Comparison of ENCODE assay signal across 10 cellular contexts in genomic region chr1:32988665-32989064, GRCh38. TPM values are rescaled to one million over a fixed set of nuclear protein-coding genes. Genes with fewer than 3 reads are reported as not detected.
A peak's percentile ranks its signal among the peaks of the same experiment; 100 is the strongest.
DNase-seq lines count a peak whose midpoint lies in the region; ATAC-seq, FAIRE-seq and TF ChIP-seq lines count a peak whose summit lies in the region.
"Had no signal": no experiment of that assay in that cellular context is flagged by ENCODE, and none has a peak within 500 bp of the region (broad histone marks: within the 10 kb centered on the region; RNA-seq: fewer than 3 reads in every experiment).

No MANE protein-coding gene starts in this region.

- DNase-seq in A549 (ENCODE audit: low read depth in 1 of 2, low spot score in 1 of 2): no peak
- DNase-seq in Karpas-422: no peak
- peak; percentile 90 for DNase-seq in choroid plexus epithelial cell (ENCODE audit: low read depth)
- DNase-seq in mesothelial cell of epicardium (ENCODE audit: low spot score in 2 of 2, unreplicated experiment in 2 of 2): no peak
- DNase-seq in NOMO-1 treated with dmso at 0.1 percent for 144 hours (lab: John Stamatoyannopoulos, UW; ENCODE audit: unreplicated experiment): no peak
- DNase-seq in islet precursor cell: no peak
- DNase-seq: NCI-H524 treated with DMSO at 0.1 percent for 48 hours had no signal

- POLR2A ChIA-PET in A549 (lab: Yijun Ruan, JAX): interaction anchor here (2.3 kb wide), 1 partner anchor 24 kb away, joined by 11 read pairs; the partner anchor contains the start of gene RNF19B

- no peaks in the 10 kb centered on the region for H3K36me3 Mint-ChIP-seq in mesothelial cell of epicardium
- H3K36me3 Mint-ChIP-seq: type B pancreatic cell had no signal

- H4K20me1 ChIP-seq in Karpas-422 (ENCODE audit: insufficient read depth, low read depth, low read length): no peaks in the 10 kb centered on the region

- TF ChIP-seq EP300 in A549 (IDR thresholded peaks at IDR 0.05): no peak

- no peak for TF ChIP-seq RAD21 in A549 (conservative IDR thresholded peaks at IDR 0.05 in 1 of 2, IDR thresholded peaks at IDR 0.05 in 1 of 2)

- no peaks in the 10 kb centered on the region for H3K9me3 Mint-ChIP-seq in mesothelial cell of epicardium
- H3K9me3 Mint-ChIP-seq: type B pancreatic cell had no signal

- H3K4me1 Mint-ChIP-seq in mesothelial cell of epicardium: peaks cover 28% of the 10 kb centered on the region

- H3K4me3 ChIP-seq in A549 (no peak overlapping the region), Karpas-422 (ENCODE audit: low read length) (no peak overlapping the region), choroid plexus epithelial cell (ENCODE audit: low read depth, low read length) (no peak overlapping the region)

- no peaks in the 10 kb centered on the region for H3K36me3 ChIP-seq in Karpas-422 (ENCODE audit: insufficient read depth, low read length)

- no peak for FAIRE-seq in A549 (lab: Jason Lieb, UNC)

- TF ChIP-seq POLR2A in A549 (IDR thresholded peaks at IDR 0.05; ENCODE audit: low read length): no peak

- H3K4me1 ChIP-seq in A549 (peaks cover 50% of the 10 kb centered on the region), Karpas-422 (ENCODE audit: low read length) (peaks cover 39% of the 10 kb centered on the region)

- H3K9me2 ChIP-seq in Karpas-422 (replicated peaks; ENCODE audit: insufficient read depth, low read length): no peaks in the 10 kb centered on the region

- H3K9ac ChIP-seq in Karpas-422 (ENCODE audit: low read length): no peak overlapping the region

- H3K27me3 Mint-ChIP-seq in mesothelial cell of epicardium (ENCODE audit: low read depth): no peaks in the 10 kb centered on the region
- H3K27me3 Mint-ChIP-seq: type B pancreatic cell had no signal

- H3K27ac ChIP-seq in A549 (peak overlapping the region; percentile 89), Karpas-422 (ENCODE audit: low read length) (0 out of 2 replicates have a peak overlapping the region, but pooled peaks have one; percentile 32)

- no peak overlapping the region for H3K4me3 Mint-ChIP-seq in mesothelial cell of epicardium
- H3K4me3 Mint-ChIP-seq: type B pancreatic cell had no signal

- H2AFZ ChIP-seq in Karpas-422 (ENCODE audit: low read length): no peak overlapping the region

- no peaks in the 10 kb centered on the region for H3K79me2 ChIP-seq in Karpas-422 (ENCODE audit: low read length)

- peak overlapping the region; percentile 85 for H3K27ac Mint-ChIP-seq in mesothelial cell of epicardium

- ATAC-seq in A549 (no peak; a peak in 1 of 6 replicates), HG02870 (IDR thresholded peaks at IDR 0.05; ENCODE audit: unreplicated experiment) (no peak), GM19455 (IDR thresholded peaks at IDR 0.05; ENCODE audit: unreplicated experiment) (no peak)

- no peaks in the 10 kb centered on the region for H3K27me3 ChIP-seq in Karpas-422 (ENCODE audit: low read length)

- CTCF ChIA-PET in A549 (lab: Yijun Ruan, JAX): interaction anchor here (1.1 kb wide), 1 partner anchor 18 kb away, joined by 3 read pairs; no protein-coding TSS in a partner anchor

- H3K9me3 ChIP-seq in A549 (no peaks in the 10 kb centered on the region), Karpas-422 (ENCODE audit: low read length) (no peaks in the 10 kb centered on the region)

- H3K4me2 ChIP-seq in A549 (peak overlapping the region; percentile 84), Karpas-422 (ENCODE audit: low read depth, low read length, poor library complexity, severe bottlenecking) (no peak overlapping the region)

- TF ChIP-seq CTCF in A549 (IDR thresholded peaks at IDR 0.05): no peak
- TF ChIP-seq CTCF in choroid plexus epithelial cell (conservative IDR thresholded peaks at IDR 0.05; ENCODE audit: low read depth, low read length): peak; percentile 6
- no peak for TF ChIP-seq CTCF in mesothelial cell of epicardium (IDR thresholded peaks at IDR 0.05; ENCODE audit: unreplicated experiment)

TF ChIP-seq in A549, 52 proteins besides CTCF, POLR2A, EP300 and RAD21:
- no peak for TF ChIP-seq REST (IDR thresholded peaks at IDR 0.05)
- no peak for TF ChIP-seq ZC3H11A (IDR thresholded peaks at IDR 0.05)
- no peak for TF ChIP-seq CHD2 (IDR thresholded peaks at IDR 0.05; ENCODE audit: low read length, partially characterized antibody)
- TF ChIP-seq CBX2 (IDR thresholded peaks at IDR 0.05; ENCODE audit: borderline replicate concordance, low read depth): no peak
- TF ChIP-seq NR3C1 (IDR thresholded peaks at IDR 0.05): no peak
- no peak for TF ChIP-seq CBX8 (IDR thresholded peaks at IDR 0.05)
- no peak for TF ChIP-seq MAZ (IDR thresholded peaks at IDR 0.05; ENCODE audit: borderline replicate concordance, low read depth, low read length)
- TF ChIP-seq HDAC2 (IDR thresholded peaks at IDR 0.05): no peak
- no peak for TF ChIP-seq TP53 (CRISPR knock-in tag; IDR thresholded peaks at IDR 0.05)
- TF ChIP-seq CEBPB (IDR thresholded peaks at IDR 0.05): no peak
- TF ChIP-seq SMC3 (IDR thresholded peaks at IDR 0.05): no peak

RNA-seq across cellular contexts. Expression of gene RNF19B, which starts 24.1 kb away (rescaled TPM):
- polyA plus RNA-seq in A549 (2011; rRNA removed) (21.7 and 22.6 TPM in 2 replicates), A549 (2017; fragmentation: RNase III; extraction: RNeasy Plus Mini Kit Qiagen cat#74134 plus additional on column Dnase treatment) (9.8 to 10.0 TPM (median 9.9 TPM) in 3 replicates)
- 14.8 and 16.8 TPM in 2 replicates for polyA plus RNA-seq in A549 (2012; cell fraction: cytosol; rRNA removed)
- polyA plus RNA-seq in A549 (2012; cell fraction: nucleus; rRNA removed): 9.5 and 10.9 TPM in 2 replicates
- polyA minus RNA-seq in A549 (2011; rRNA and poly(A)+ RNA removed): 25.3 and 32.3 TPM in 2 replicates
- 86.1 and 160 TPM in 2 replicates for total RNA-seq in Karpas-422 (2014; rRNA removed; shearing (Covaris generic); ENCODE audit: low replicate concordance)
- 14.3 to 15.5 TPM (median 14.6 TPM) in 3 replicates for total RNA-seq in mesothelial cell of epicardium

RNA-seq across cellular contexts. Expression of gene AK2, which starts 48.0 kb away (rescaled TPM):
- polyA plus RNA-seq in A549 (2011; rRNA removed) (148 and 164 TPM in 2 replicates), A549 (2017; fragmentation: RNase III; extraction: RNeasy Plus Mini Kit Qiagen cat#74134 plus additional on column Dnase treatment) (174 to 179 TPM (median 178 TPM) in 3 replicates)
- polyA plus RNA-seq in A549 (2012; cell fraction: cytosol; rRNA removed): 139 and 163 TPM in 2 replicates
- polyA plus RNA-seq in A549 (2012; cell fraction: nucleus; rRNA removed): 85.9 and 144 TPM in 2 replicates
- 62.3 and 65.2 TPM in 2 replicates for polyA minus RNA-seq in A549 (2011; rRNA and poly(A)+ RNA removed)
- total RNA-seq in Karpas-422 (2014; rRNA removed; shearing (Covaris generic); ENCODE audit: low replicate concordance): 145 and 287 TPM in 2 replicates
- 136 to 142 TPM (median 139 TPM) in 3 replicates for total RNA-seq in mesothelial cell of epicardium
